16 cellular contexts compared by ENCODE assay signal in genomic region chr19:45096700-45097099, GRCh38. TPM values are rescaled to one million over a fixed set of nuclear protein-coding genes. Genes with fewer than 3 reads are reported as not detected.
A peak's percentile ranks its signal among the peaks of the same experiment; 100 is the strongest.
DNase-seq lines count a peak whose midpoint lies in the region; ATAC-seq and TF ChIP-seq lines count a peak whose summit lies in the region.
"Had no signal": no experiment of that assay in that cellular context is flagged by ENCODE, and none has a peak within 500 bp of the region (broad histone marks: within the 10 kb centered on the region; RNA-seq: fewer than 3 reads in every experiment).

No MANE protein-coding gene starts in this region.

- H3K27ac Mint-ChIP-seq in GM23338 (peak overlapping the region; percentile 71), immature natural killer cell (peak overlapping the region in 4 of 6 donors; percentile 1 to 47 (median 23))
- H3K27ac Mint-ChIP-seq in activated T-helper 17 cell treated with anti-CD3 and anti-CD28 coated beads, Interleukin-2, amount 50 U/mL, for 72 hours, result peak overlapping the region; percentile 58
- peak overlapping the region; percentile 78 for H3K27ac Mint-ChIP-seq in stimulated activated effector memory CD8-positive, alpha-beta T cell treated with anti-CD3 and anti-CD28 coated beads, Interleukin-12 subunit alpha, Interleukin-12 subunit beta, amount 100 ng/mL, for 72 hours

- H3K9me2 ChIP-seq in GM23338 (ENCODE audit: insufficient read depth), result no peaks in the 10 kb centered on the region

- H3K9me3 Mint-ChIP-seq in GM23338, result no peaks in the 10 kb centered on the region
- no peaks in the 10 kb centered on the region for H3K9me3 Mint-ChIP-seq in activated T-helper 17 cell treated with anti-CD3 and anti-CD28 coated beads, Interleukin-2, amount 50 U/mL, for 72 hours
- H3K9me3 Mint-ChIP-seq in immature natural killer cell, result no peaks in the 10 kb centered on the region
- H3K9me3 Mint-ChIP-seq in stimulated activated effector memory CD8-positive, alpha-beta T cell treated with anti-CD3 and anti-CD28 coated beads, Interleukin-12 subunit alpha, Interleukin-12 subunit beta, amount 100 ng/mL, for 72 hours, result no peaks in the 10 kb centered on the region

- no peak for TF ChIP-seq CTCF in GM23338 (conservative IDR thresholded peaks at IDR 0.05; ENCODE audit: low read depth in 2 of 2)

- no peak overlapping the region for H3K4me2 ChIP-seq in GM23338

- H2AFZ ChIP-seq in GM23338, result no peak overlapping the region

- H3K27me3 ChIP-seq in GM23338 (ENCODE audit: insufficient read depth), result no peaks in the 10 kb centered on the region
- H3K27me3 ChIP-seq: SJSA1 had no signal

- peaks cover 29% of the 10 kb centered on the region for H3K27me3 Mint-ChIP-seq in GM23338 (ENCODE audit: insufficient read depth, low read depth, poor library complexity)
- H3K27me3 Mint-ChIP-seq in activated T-helper 17 cell treated with anti-CD3 and anti-CD28 coated beads, Interleukin-2, amount 50 U/mL, for 72 hours, result no peaks in the 10 kb centered on the region
- peaks cover 3 to 9% (median 3%) of the 10 kb centered on the region in 3 donors for H3K27me3 Mint-ChIP-seq in immature natural killer cell (ENCODE audit: low read depth in 3 of 3)

- no peak overlapping the region for H3K27ac ChIP-seq in GM23338 (ENCODE audit: low read depth)
- H3K27ac ChIP-seq: SJSA1 had no signal

- H3K36me3 Mint-ChIP-seq in GM23338 (ENCODE audit: low read depth) (peaks cover 4% of the 10 kb centered on the region; the same call in 2 of the 3 replicates), immature natural killer cell (no peaks in the 10 kb centered on the region)
- peaks cover 41% of the 10 kb centered on the region for H3K36me3 Mint-ChIP-seq in activated T-helper 17 cell treated with anti-CD3 and anti-CD28 coated beads, Interleukin-2, amount 50 U/mL, for 72 hours (ENCODE audit: low read depth)
- H3K36me3 Mint-ChIP-seq in stimulated activated effector memory CD8-positive, alpha-beta T cell treated with anti-CD3 and anti-CD28 coated beads, Interleukin-12 subunit alpha, Interleukin-12 subunit beta, amount 100 ng/mL, for 72 hours, result peaks cover 41% of the 10 kb centered on the region

- H3K79me2 ChIP-seq in GM23338 (replicated peaks; ENCODE audit: insufficient read depth), result peaks cover 86% of the 10 kb centered on the region

- peaks cover 22% of the 10 kb centered on the region for H3K4me1 ChIP-seq in GM23338 (ENCODE audit: insufficient read depth)

- no peak for DNase-seq in GM23338 (ENCODE audit: low spot score)
- DNase-seq in immature natural killer cell, result no peak
- DNase-seq in stimulated activated effector memory CD8-positive, alpha-beta T cell treated with anti-CD3 and anti-CD28 coated beads, Interleukin-12 subunit alpha, Interleukin-12 subunit beta, amount 100 ng/mL, for 72 hours (ENCODE audit: low spot score in 2 of 2), result no peak
- no peak for DNase-seq in activated effector memory CD4-positive, alpha-beta T cell treated with anti-CD3 and anti-CD28 coated beads, Interleukin-2, amount 50 U/mL, for 16 hours
- DNase-seq in activated gamma-delta T cell (lab: John Stamatoyannopoulos, UW), result no peak
- DNase-seq: anterior cingulate cortex; effector CD4-positive, alpha-beta T cell; foreskin melanocyte; midbrain; MV-4-11; retina; stimulated activated CD4-positive, alpha-beta T cell treated with anti-CD3 and anti-CD28 coated beads, Interleukin-4, amount 100 ng/mL, for 24 hours; stimulated activated naive CD4-positive, alpha-beta T cell had no signal

- ATAC-seq in GM23338, result no peak
- no peak for ATAC-seq in activated T-helper 17 cell treated with anti-CD3 and anti-CD28 coated beads, Interleukin-2, amount 50 U/mL, for 72 hours (replicated peaks)
- no peak for ATAC-seq in stimulated activated effector memory CD8-positive, alpha-beta T cell treated with anti-CD3 and anti-CD28 coated beads, Interleukin-12 subunit alpha, Interleukin-12 subunit beta, amount 100 ng/mL, for 72 hours
- ATAC-seq in GM21423 (IDR thresholded peaks at IDR 0.05; ENCODE audit: unreplicated experiment), result no peak

- H3K4me3 ChIP-seq in GM23338, result no peak overlapping the region
- H3K4me3 ChIP-seq: SJSA1 had no signal

- H3K4me1 Mint-ChIP-seq in GM23338 (peaks cover 64% of the 10 kb centered on the region), immature natural killer cell (peaks cover 68 to 71% of the 10 kb centered on the region in 2 donors)
- peaks cover 49% of the 10 kb centered on the region for H3K4me1 Mint-ChIP-seq in activated T-helper 17 cell treated with anti-CD3 and anti-CD28 coated beads, Interleukin-2, amount 50 U/mL, for 72 hours
- H3K4me1 Mint-ChIP-seq in stimulated activated effector memory CD8-positive, alpha-beta T cell treated with anti-CD3 and anti-CD28 coated beads, Interleukin-12 subunit alpha, Interleukin-12 subunit beta, amount 100 ng/mL, for 72 hours, result peaks cover 89% of the 10 kb centered on the region

- H3F3A ChIP-seq in GM23338 (replicated peaks; ENCODE audit: low read depth), result no peaks in the 10 kb centered on the region

- H3K4me3 Mint-ChIP-seq in GM23338 (peak overlapping the region; percentile 1; the same call in 1 of the 3 replicates), immature natural killer cell (peak overlapping the region in 2 of 5 donors; percentile 7 to 52)
- peak overlapping the region; percentile 13 for H3K4me3 Mint-ChIP-seq in activated T-helper 17 cell treated with anti-CD3 and anti-CD28 coated beads, Interleukin-2, amount 50 U/mL, for 72 hours
- no peak overlapping the region for H3K4me3 Mint-ChIP-seq in stimulated activated effector memory CD8-positive, alpha-beta T cell treated with anti-CD3 and anti-CD28 coated beads, Interleukin-12 subunit alpha, Interleukin-12 subunit beta, amount 100 ng/mL, for 72 hours

- H4K20me1 ChIP-seq in GM23338 (replicated peaks; ENCODE audit: insufficient read depth), result peaks cover 63% of the 10 kb centered on the region

- H3K36me3 ChIP-seq in GM23338 (ENCODE audit: insufficient read depth), result no peaks in the 10 kb centered on the region

TF ChIP-seq in GM23338, 12 proteins besides CTCF, POLR2A, EP300 and RAD21 (continues in another document):
- TF ChIP-seq EZH2 (IDR thresholded peaks at IDR 0.05; ENCODE audit: low read depth, unreplicated experiment) (no peak), ZNF114 (CRISPR knock-in tag; IDR thresholded peaks at IDR 0.05) (no peak), POLR2AphosphoS5 (IDR thresholded peaks at IDR 0.05; ENCODE audit: low read depth) (no peak), STAT1 (IDR thresholded peaks at IDR 0.05; ENCODE audit: unreplicated experiment) (no peak), REST (IDR thresholded peaks at IDR 0.05; ENCODE audit: unreplicated experiment) (no peak)

RNA-seq across cellular contexts. Expression of gene PPP1R37, which starts 3.7 kb away (rescaled TPM):
- total RNA-seq in GM23338 (2014; rRNA removed; shearing (Covaris generic)), result 33.3 and 47.2 TPM in 2 replicates
- polyA plus RNA-seq in GM23338 (2016; fragmentation: Nextera tagmentation; extraction: Ambion mirVana) (6.9 and 7.8 TPM in 2 replicates), immature natural killer cell (1 to 10 TPM in 1 of 3 donors, under 1 TPM in 1, not detected in 1; 0.37 to 1.1 TPM)
- total RNA-seq in activated T-helper 17 cell treated with anti-CD3 and anti-CD28 coated beads, Interleukin-2, amount 50 U/mL, for 72 hours, result 10 to 100 TPM; 19.8 to 27.7 TPM

RNA-seq across cellular contexts. Expression of gene GEMIN7, which starts 17.6 kb away (rescaled TPM):
- 49.6 and 52.6 TPM in 2 replicates for total RNA-seq in GM23338 (2014; rRNA removed; shearing (Covaris generic))
- 90.5 and 91.6 TPM in 2 replicates for polyA plus RNA-seq in GM23338 (2016; fragmentation: Nextera tagmentation; extraction: Ambion mirVana)
- total RNA-seq in activated T-helper 17 cell treated with anti-CD3 and anti-CD28 coated beads, Interleukin-2, amount 50 U/mL, for 72 hours, result 10 to 100 TPM; 56.9 to 57.2 TPM
- polyA plus RNA-seq in immature natural killer cell, result 100 to 1,000 TPM; 120 to 130 (median 123) TPM

RNA-seq across cellular contexts. Expression of gene ZNF296, which starts 20.4 kb away (rescaled TPM):
- total RNA-seq in GM23338 (2014; rRNA removed; shearing (Covaris generic)), result 10.3 and 13.4 TPM in 2 replicates
- polyA plus RNA-seq in GM23338 (2016; fragmentation: Nextera tagmentation; extraction: Ambion mirVana) (16.5 and 18.6 TPM in 2 replicates), immature natural killer cell (10 to 100 TPM in 2 of 3 donors, 1 to 10 TPM in 1; 4.0 to 25.6 (median 12.4) TPM)
- 10 to 100 TPM in 1 of 2 donors, 1 to 10 TPM in 1; 6.7 to 11.6 TPM for total RNA-seq in activated T-helper 17 cell treated with anti-CD3 and anti-CD28 coated beads, Interleukin-2, amount 50 U/mL, for 72 hours
- total RNA-seq: SJSA1 had no signal

RNA-seq across cellular contexts. Expression of gene CLASRP, which starts 57.9 kb away (rescaled TPM):
- 78.7 and 92.3 TPM in 2 replicates for total RNA-seq in GM23338 (2014; rRNA removed; shearing (Covaris generic))
- 26.5 and 27.1 TPM in 2 replicates for polyA plus RNA-seq in GM23338 (2016; fragmentation: Nextera tagmentation; extraction: Ambion mirVana)
- total RNA-seq in activated T-helper 17 cell treated with anti-CD3 and anti-CD28 coated beads, Interleukin-2, amount 50 U/mL, for 72 hours, result 10 to 100 TPM; 87.5 TPM
- 1 to 10 TPM; 2.7 to 9.0 (median 2.9) TPM for polyA plus RNA-seq in immature natural killer cell

Comparison
In these comparisons a context has a peak if more than half of its experiments do, and no peak if none do; other contexts are left out.
1. H3K27ac Mint-ChIP-seq: peak in every context shown above with its lines; median percentile 78 in stimulated activated effector memory CD8-positive, alpha-beta T cell treated with anti-CD3 and anti-CD28 coated beads, Interleukin-12 subunit alpha, Interleukin-12 subunit beta, amount 100 ng/mL, for 72 hours; 71 in GM23338; 58 in activated T-helper 17 cell treated with anti-CD3 and anti-CD28 coated beads, Interleukin-2, amount 50 U/mL, for 72 hours; 23 in immature natural killer cell.